8 cellular contexts compared by ENCODE assay signal in genomic region chr11:90222459-90223247, GRCh38. TPM values are rescaled to one million over a fixed set of nuclear protein-coding genes. Genes with fewer than 3 reads are reported as not detected.
DNase-seq lines count a peak whose midpoint lies in the region; ATAC-seq and TF ChIP-seq lines count a peak whose summit lies in the region.

CHORDC1 (minus strand) TSS chr11:90223049; CDS start chr11:90222954, 95 bp downstream.

- H3K27me3 ChIP-seq in left lung = no peaks in the 10 kb centered on the region

- no peaks in the 10 kb centered on the region for H3K9me3 ChIP-seq in left lung

- intact Hi-C loops in left lung (cut with DNase I) = no loop called here

- H3K27ac ChIP-seq in C4-2B = peak within 1 kb of the TSS; percentile 95
- peak within 1 kb of the TSS; percentile 85 to 97 for H3K27ac ChIP-seq in left lung

- DNase-seq in NCI-H748 treated with DMSO at 0.1 percent for 48 hours (lab: John Stamatoyannopoulos, UW) (peak; percentile 58), dermis blood vessel endothelial cell (peak; percentile 89), left lung (peak; percentile 93 to 97)
- DNase-seq in activated CD4-positive, alpha-beta T cell treated with anti-CD3 and anti-CD28 coated beads, Interleukin-2, amount 50 U/mL, for 24 hours (ENCODE audit: low read depth in 1 of 2, low spot score in 1 of 2) = peak; percentile 89 to 94
- DNase-seq in stimulated activated CD4-positive, alpha-beta T cell treated with anti-CD3 and anti-CD28 coated beads, Interleukin-2, amount 100 ng/mL, for 48 hours = peak; percentile 87 to 94

- peaks cover 0 to under 1% of the 10 kb centered on the region in 2 donors for H3K36me3 ChIP-seq in left lung

- peak; percentile 91 for ATAC-seq in GM19328 (IDR thresholded peaks at IDR 0.05; ENCODE audit: unreplicated experiment)
- peak; percentile 75 for ATAC-seq in HG03469 (IDR thresholded peaks at IDR 0.05; ENCODE audit: unreplicated experiment)
- peak; percentile 97 for ATAC-seq in left lung

- TF ChIP-seq CTCF in C4-2B (conservative IDR thresholded peaks at IDR 0.05) (no peak), left lung (IDR thresholded peaks at IDR 0.05) (no peak)

- H3K4me1 ChIP-seq in left lung = peaks cover 22 to 45% of the 10 kb centered on the region in 2 donors

- peak within 1 kb of the TSS; percentile 59 to 74 for H3K4me3 ChIP-seq in left lung

RNA-seq across cellular contexts. Expression of gene CHORDC1, which starts in this region (rescaled TPM):
- total RNA-seq in dermis blood vessel endothelial cell = 34.2 and 46.1 TPM in 2 replicates
- 10 to 100 TPM; 26.6 to 42.0 TPM for total RNA-seq in left lung

Comparison
In these comparisons a context has a peak if more than half of its experiments do, and no peak if none do; other contexts are left out.
1. Peak in every context shown above with its lines: DNase-seq, ATAC-seq, H3K4me3 ChIP-seq and H3K27ac ChIP-seq.